Comparison of ENCODE assay signal across 8 cellular contexts in the genomic region with DNA sequence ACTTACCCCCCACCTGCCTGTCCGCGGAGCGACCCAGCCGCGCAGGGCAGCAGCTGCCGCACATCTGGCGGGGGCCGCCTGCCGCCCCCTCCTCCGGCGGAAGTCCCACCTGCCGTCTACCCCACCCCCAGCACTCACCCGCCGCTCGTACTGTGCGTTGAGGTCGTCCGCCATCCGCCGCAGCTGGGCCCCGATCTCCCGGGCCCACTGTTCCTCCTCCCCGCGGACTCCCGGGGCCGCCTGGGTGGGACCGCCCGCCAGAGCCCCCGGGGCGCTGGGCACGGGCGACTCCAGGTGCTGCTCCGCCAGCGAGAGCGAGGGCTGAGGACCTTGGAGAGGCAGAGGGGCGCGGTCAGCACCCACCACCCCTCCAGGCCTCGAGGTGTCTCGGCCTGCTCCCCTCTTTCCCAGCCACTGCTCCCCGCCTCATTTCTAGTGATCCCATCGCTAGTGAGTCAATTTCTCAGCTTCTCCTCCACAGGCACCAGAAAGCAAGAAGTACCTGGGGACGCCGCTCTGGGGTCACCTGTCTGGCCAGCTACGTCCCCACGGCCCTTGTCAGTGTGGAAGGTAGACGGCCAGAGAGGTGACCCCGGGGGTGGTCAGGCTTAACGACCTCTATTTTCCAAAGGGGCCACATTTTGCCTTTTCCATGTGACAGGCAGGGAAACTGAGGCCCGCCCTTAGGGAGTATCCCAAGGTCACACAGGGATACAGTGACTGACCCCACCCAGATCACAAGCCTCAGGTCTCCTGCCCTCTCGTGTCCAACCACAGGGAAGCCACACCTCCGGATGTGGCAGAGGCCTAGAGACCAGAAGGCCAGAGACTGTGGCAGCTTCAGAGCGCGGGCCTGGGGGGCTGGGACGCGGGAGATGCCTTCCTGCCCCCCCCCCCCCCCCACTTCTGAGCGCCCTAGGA. TPM values are rescaled to one million over a fixed set of nuclear protein-coding genes. Genes with fewer than 3 reads are reported as not detected.
DNase-seq lines count a peak whose midpoint lies in the region; ATAC-seq and TF ChIP-seq lines count a peak whose summit lies in the region.

No MANE protein-coding gene starts in this region.

- DNase-seq in CD4-positive, CD25-positive, alpha-beta regulatory T cell, result peak; percentile 35 to 78 (median 47)
- DNase-seq in RPMI8226 (peak; percentile 88), astrocyte of the cerebellum (ENCODE audit: low read depth) (no peak), hypothalamus (lab: John Stamatoyannopoulos, UW) (peak in 36 of 51 donors; percentile 13 to 70 (median 44)), retinal pigment epithelial cell (ENCODE audit: low read depth) (no peak)

- peak overlapping the region in 1 of 3 donors; percentile 75 for H3K27ac Mint-ChIP-seq in CD4-positive, CD25-positive, alpha-beta regulatory T cell

- H3K36me3 ChIP-seq in CD4-positive, CD25-positive, alpha-beta regulatory T cell (ENCODE audit: control insufficient read depth, insufficient read depth, low read length), result peaks cover 4% of the 10 kb centered on the region

- no peak for TF ChIP-seq CTCF in astrocyte of the cerebellum (IDR thresholded peaks at IDR 0.05; ENCODE audit: low read depth, low read length, missing control alignments)
- no peak for TF ChIP-seq CTCF in retinal pigment epithelial cell (conservative IDR thresholded peaks at IDR 0.05; ENCODE audit: low read depth, low read length)

- H3K27me3 Mint-ChIP-seq in CD4-positive, CD25-positive, alpha-beta regulatory T cell, result no peaks in the 10 kb centered on the region

- H3K27me3 ChIP-seq in CD4-positive, CD25-positive, alpha-beta regulatory T cell (ENCODE audit: control insufficient read depth, insufficient read depth, low read length), result no peaks in the 10 kb centered on the region

- H3K9me3 ChIP-seq in CD4-positive, CD25-positive, alpha-beta regulatory T cell (ENCODE audit: control insufficient read depth in 2 of 2, low read length in 2 of 2), result no peaks in the 10 kb centered on the region

- H3K4me1 Mint-ChIP-seq in CD4-positive, CD25-positive, alpha-beta regulatory T cell, result peaks cover 0 to 22% (median 12%) of the 10 kb centered on the region in 4 donors

- H3K4me1 ChIP-seq in CD4-positive, CD25-positive, alpha-beta regulatory T cell (ENCODE audit: control insufficient read depth, insufficient read depth, low read length, poor library complexity, severe bottlenecking), result peaks cover 49% of the 10 kb centered on the region

- no peaks in the 10 kb centered on the region for H3K9me3 Mint-ChIP-seq in CD4-positive, CD25-positive, alpha-beta regulatory T cell

- in situ Hi-C loops in astrocyte of the cerebellum (cut with HindIII; ENCODE audit: low sequenced_read_pairs), result no loop called here

- H3K36me3 Mint-ChIP-seq in CD4-positive, CD25-positive, alpha-beta regulatory T cell, result peaks cover 7% of the 10 kb centered on the region

- H3K4me3 ChIP-seq in CD4-positive, CD25-positive, alpha-beta regulatory T cell (ENCODE audit: low read depth, low read length), result peak overlapping the region; percentile 53
- H3K4me3 ChIP-seq in astrocyte of the cerebellum (ENCODE audit: low read depth, low read length), result peak overlapping the region; percentile 87
- H3K4me3 ChIP-seq in retinal pigment epithelial cell (ENCODE audit: low read length), result peak overlapping the region; percentile 48

- peak overlapping the region; percentile 80 to 88 (median 84) for H3K4me3 Mint-ChIP-seq in CD4-positive, CD25-positive, alpha-beta regulatory T cell

- peak overlapping the region; percentile 85 for H3K27ac ChIP-seq in CD4-positive, CD25-positive, alpha-beta regulatory T cell (ENCODE audit: insufficient read depth, low read length, poor library complexity, severe bottlenecking)

- peak in 1 of 2 donors; percentile 1 for ATAC-seq in CD4-positive, CD25-positive, alpha-beta regulatory T cell (ENCODE audit: low read depth in 2 of 2)
- ATAC-seq in GM18909 (IDR thresholded peaks at IDR 0.05; ENCODE audit: poor library complexity, unreplicated experiment), result peak; percentile 25
- ATAC-seq in HG03378 (IDR thresholded peaks at IDR 0.05; ENCODE audit: unreplicated experiment), result peak; percentile 27
- ATAC-seq in GM19035 (IDR thresholded peaks at IDR 0.05; ENCODE audit: unreplicated experiment), result no peak

RNA-seq across cellular contexts. Expression of gene BBC3, which starts 4.3 kb away (rescaled TPM):
- 21.2 TPM for total RNA-seq in CD4-positive, CD25-positive, alpha-beta regulatory T cell
- 1 to 10 TPM; 4.2 to 6.7 (median 5.4) TPM for polyA plus RNA-seq in CD4-positive, CD25-positive, alpha-beta regulatory T cell

RNA-seq across cellular contexts. Expression of gene CCDC9, which starts 29.6 kb away (rescaled TPM):
- 44.1 TPM for total RNA-seq in CD4-positive, CD25-positive, alpha-beta regulatory T cell
- 10 to 100 TPM in 3 of 4 donors, 1 to 10 TPM in 1; 7.3 to 14.5 (median 12.6) TPM for polyA plus RNA-seq in CD4-positive, CD25-positive, alpha-beta regulatory T cell

RNA-seq across cellular contexts. Expression of gene INAFM1, which starts 48.0 kb away (rescaled TPM):
- 11.0 TPM for total RNA-seq in CD4-positive, CD25-positive, alpha-beta regulatory T cell
- polyA plus RNA-seq in CD4-positive, CD25-positive, alpha-beta regulatory T cell, result 1 to 10 TPM; 1.5 to 3.6 (median 2.1) TPM

Comparison
In these comparisons a context has a peak if more than half of its experiments do, and no peak if none do; other contexts are left out.
1. DNase-seq: peak in CD4-positive, CD25-positive, alpha-beta regulatory T cell (3 of 3), RPMI8226 (single experiment) and hypothalamus (36 of 51); none in astrocyte of the cerebellum (single experiment) and retinal pigment epithelial cell (single experiment).
2. Peak in every context shown above with its lines, with median percentiles within 50 percentile points of each other: H3K4me3 ChIP-seq.